ENCODE assay signal across 2 cellular contexts in genomic region chr3:185779461-185779860, GRCh38.
TF ChIP-seq lines count a peak whose summit lies in the region.

No MANE protein-coding gene starts in this region.

TF ChIP-seq in IMR-90, 13 proteins besides CTCF, POLR2A, EP300 and RAD21:
- TF ChIP-seq MAFK (IDR thresholded peaks at IDR 0.05; ENCODE audit: low read depth, low read length) (no peak), RCOR1 (IDR thresholded peaks at IDR 0.05; ENCODE audit: insufficient replicate concordance, low read length) (no peak), RFX5 (IDR thresholded peaks at IDR 0.05; ENCODE audit: low read depth, low read length) (no peak), BHLHE40 (IDR thresholded peaks at IDR 0.05; ENCODE audit: low read depth, low read length) (no peak), MXI1 (IDR thresholded peaks at IDR 0.05; ENCODE audit: borderline replicate concordance, low read depth, low read length) (no peak), NFE2L2 (IDR thresholded peaks at IDR 0.05; ENCODE audit: low read depth, low read length) (no peak), SMC3 (IDR thresholded peaks at IDR 0.05; ENCODE audit: low read depth, low read length) (no peak), ELK1 (IDR thresholded peaks at IDR 0.05; ENCODE audit: borderline replicate concordance, low read depth, low read length) (no peak), CEBPB (IDR thresholded peaks at IDR 0.05; ENCODE audit: low read depth, low read length) (no peak), CHD1 (IDR thresholded peaks at IDR 0.05; ENCODE audit: low read depth, low read length) (no peak), MAZ (IDR thresholded peaks at IDR 0.05; ENCODE audit: borderline replicate concordance, low read depth, low read length) (no peak), FOS (IDR thresholded peaks at IDR 0.05; ENCODE audit: low read depth, low read length) (no peak)
- TF ChIP-seq, protein P1, sequence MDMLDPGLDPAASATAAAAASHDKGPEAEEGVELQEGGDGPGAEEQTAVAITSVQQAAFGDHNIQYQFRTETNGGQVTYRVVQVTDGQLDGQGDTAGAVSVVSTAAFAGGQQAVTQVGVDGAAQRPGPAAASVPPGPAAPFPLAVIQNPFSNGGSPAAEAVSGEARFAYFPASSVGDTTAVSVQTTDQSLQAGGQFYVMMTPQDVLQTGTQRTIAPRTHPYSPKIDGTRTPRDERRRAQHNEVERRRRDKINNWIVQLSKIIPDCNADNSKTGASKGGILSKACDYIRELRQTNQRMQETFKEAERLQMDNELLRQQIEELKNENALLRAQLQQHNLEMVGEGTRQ (IDR thresholded peaks at IDR 0.05; ENCODE audit: low read depth, low read length): no peak

TF ChIP-seq in H1, 55 proteins besides CTCF, POLR2A, EP300 and RAD21:
- peak; percentile 58; the same call in 1 of the 2 replicates for TF ChIP-seq JUND (IDR thresholded peaks at IDR 0.05; ENCODE audit: low read length)
- no peak for TF ChIP-seq SRF (IDR thresholded peaks at IDR 0.05; ENCODE audit: low read depth, low read length)
